ENCODE assay signal across 9 cellular contexts in the genomic region with DNA sequence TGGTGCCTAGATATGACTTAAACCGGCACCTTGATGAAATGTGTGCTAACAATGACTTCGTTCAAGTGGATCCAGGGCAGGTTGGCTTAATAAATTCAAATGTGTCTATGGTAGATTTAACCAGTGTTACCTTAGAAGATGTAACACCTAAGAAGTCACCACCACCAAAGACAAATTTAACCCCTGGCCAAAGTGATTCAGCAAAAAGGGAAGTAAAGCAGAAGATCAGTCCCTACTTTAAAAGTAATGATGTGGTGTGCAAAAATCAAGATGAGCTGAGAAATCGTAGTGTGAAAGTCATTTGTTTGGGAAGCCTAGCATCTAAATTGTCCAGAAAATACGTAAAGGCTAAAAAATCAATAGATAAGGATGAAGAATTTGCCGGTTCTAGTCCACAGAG. TPM values are rescaled to one million over a fixed set of nuclear protein-coding genes. Genes with fewer than 3 reads are reported as not detected.
DNase-seq lines count a peak whose midpoint lies in the region; ATAC-seq and TF ChIP-seq lines count a peak whose summit lies in the region.
"Had no signal": no experiment of that assay in that cellular context is flagged by ENCODE, and none has a peak within 500 bp of the region (broad histone marks: within the 10 kb centered on the region; RNA-seq: fewer than 3 reads in every experiment).

No MANE protein-coding gene starts in this region.

- H3K36me3 Mint-ChIP-seq in WTC11 = peaks cover 20% of the 10 kb centered on the region

- ATAC-seq in Right ventricle myocardium inferior = no peak
- ATAC-seq in WTC11 = no peak

- H3K36me3 ChIP-seq in cardiac muscle cell (peaks cover 6% of the 10 kb centered on the region), iPS-20b (ENCODE audit: insufficient read depth, low read depth, low read length) (peaks cover 17% of the 10 kb centered on the region)

- H3K27me3 ChIP-seq in cardiac muscle cell = no peaks in the 10 kb centered on the region
- peaks cover 4% of the 10 kb centered on the region; the same call in 1 of the 2 replicates for H3K27me3 ChIP-seq in iPS-20b (ENCODE audit: insufficient read depth, low read length)
- H3K27me3 ChIP-seq: SJSA1 had no signal

- H3K4me3 Mint-ChIP-seq in WTC11 = peak overlapping the region; percentile 85

- POLR2A ChIA-PET in WTC11 (lab: Charles Lee) = interaction anchor here (1.2 kb wide), 1 partner anchor 18 kb away, joined by 3 read pairs; no protein-coding TSS in a partner anchor

- H3K27ac Mint-ChIP-seq in WTC11 = no peak overlapping the region

- H3K4me3 ChIP-seq in cardiac muscle cell (peak overlapping the region; percentile 73), iPS-20b (ENCODE audit: low read length) (peak overlapping the region; percentile 95; the same call in 1 of the 2 replicates)

- H3K27ac ChIP-seq in cardiac muscle cell (no peak overlapping the region), iPS-20b (ENCODE audit: low read length) (no peak overlapping the region), substantia nigra (ENCODE audit: low read depth, low read length, poor library complexity, severe bottlenecking) (peak overlapping the region; percentile 19)
- H3K27ac ChIP-seq: SJSA1 had no signal

- no peaks in the 10 kb centered on the region; the same call in 1 of the 2 replicates for H3K27me3 Mint-ChIP-seq in WTC11 (ENCODE audit: low read depth)

- H3K9me3 ChIP-seq in cardiac muscle cell (ENCODE audit: low read depth) (no peaks in the 10 kb centered on the region), iPS-20b (ENCODE audit: insufficient read depth, low read depth, low read length) (no peaks in the 10 kb centered on the region)
- H3K9me3 ChIP-seq: SJSA1 had no signal

- no peak for TF ChIP-seq CTCF in cardiac muscle cell (IDR thresholded peaks at IDR 0.05; ENCODE audit: low read depth, low read length)
- no peak for TF ChIP-seq CTCF in WTC11 (IDR thresholded peaks at IDR 0.05)

- H3K9ac ChIP-seq in iPS-20b (ENCODE audit: low read depth, low read length) = no peak overlapping the region

- CTCF ChIA-PET in WTC11 (lab: Charles Lee) = interaction anchor here (1.0 to 2.2 kb wide), 3 partner anchors 18 to 224 kb away, joined by 3 to 25 read pairs (median 6); no protein-coding TSS in a partner anchor

- intact Hi-C loops in Right ventricle myocardium inferior (cut with DNase I) = loop anchor here (5.0 kb wide), 1 partner anchor 87 kb away; a partner anchor contains a TSS

- peaks cover 14% of the 10 kb centered on the region for H3K4me1 Mint-ChIP-seq in WTC11

- H3K4me1 ChIP-seq in cardiac muscle cell (ENCODE audit: low read depth) = peaks cover 7% of the 10 kb centered on the region
- H3K4me1 ChIP-seq in iPS-20b (ENCODE audit: insufficient read depth, low read length) = peaks cover 4% of the 10 kb centered on the region; the same call in 1 of the 2 replicates
- H3K4me1 ChIP-seq: SJSA1 had no signal

- DNase-seq in cardiac muscle cell (ENCODE audit: low read depth in 1 of 2, low spot score in 1 of 2) (no peak), Right ventricle myocardium inferior (ENCODE audit: missing footprints) (no peak), WTC11 (ENCODE audit: low spot score) (no peak), substantia nigra (lab: John Stamatoyannopoulos, UW) (no peak), KG1 (lab: John Stamatoyannopoulos, UW) (no peak), NCI-H128 (lab: John Stamatoyannopoulos, UW; ENCODE audit: unreplicated experiment) (no peak), cortex of kidney (lab: John Stamatoyannopoulos, UW) (no peak)

- no peaks in the 10 kb centered on the region for H3K9me3 Mint-ChIP-seq in WTC11

TF ChIP-seq in WTC11, 78 proteins besides CTCF, POLR2A, EP300 and RAD21:
- TF ChIP-seq CREB1 (CRISPR knock-in tag; IDR thresholded peaks at IDR 0.05) (no peak), HMGA2 (CRISPR knock-in tag; IDR thresholded peaks at IDR 0.05) (no peak)
- TF ChIP-seq, protein P1, sequence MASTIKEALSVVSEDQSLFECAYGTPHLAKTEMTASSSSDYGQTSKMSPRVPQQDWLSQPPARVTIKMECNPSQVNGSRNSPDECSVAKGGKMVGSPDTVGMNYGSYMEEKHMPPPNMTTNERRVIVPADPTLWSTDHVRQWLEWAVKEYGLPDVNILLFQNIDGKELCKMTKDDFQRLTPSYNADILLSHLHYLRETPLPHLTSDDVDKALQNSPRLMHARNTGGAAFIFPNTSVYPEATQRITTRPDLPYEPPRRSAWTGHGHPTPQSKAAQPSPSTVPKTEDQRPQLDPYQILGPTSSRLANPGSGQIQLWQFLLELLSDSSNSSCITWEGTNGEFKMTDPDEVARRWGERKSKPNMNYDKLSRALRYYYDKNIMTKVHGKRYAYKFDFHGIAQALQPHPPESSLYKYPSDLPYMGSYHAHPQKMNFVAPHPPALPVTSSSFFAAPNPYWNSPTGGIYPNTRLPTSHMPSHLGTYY (CRISPR knock-in tag; IDR thresholded peaks at IDR 0.05) = no peak
- TF ChIP-seq, protein P2, sequence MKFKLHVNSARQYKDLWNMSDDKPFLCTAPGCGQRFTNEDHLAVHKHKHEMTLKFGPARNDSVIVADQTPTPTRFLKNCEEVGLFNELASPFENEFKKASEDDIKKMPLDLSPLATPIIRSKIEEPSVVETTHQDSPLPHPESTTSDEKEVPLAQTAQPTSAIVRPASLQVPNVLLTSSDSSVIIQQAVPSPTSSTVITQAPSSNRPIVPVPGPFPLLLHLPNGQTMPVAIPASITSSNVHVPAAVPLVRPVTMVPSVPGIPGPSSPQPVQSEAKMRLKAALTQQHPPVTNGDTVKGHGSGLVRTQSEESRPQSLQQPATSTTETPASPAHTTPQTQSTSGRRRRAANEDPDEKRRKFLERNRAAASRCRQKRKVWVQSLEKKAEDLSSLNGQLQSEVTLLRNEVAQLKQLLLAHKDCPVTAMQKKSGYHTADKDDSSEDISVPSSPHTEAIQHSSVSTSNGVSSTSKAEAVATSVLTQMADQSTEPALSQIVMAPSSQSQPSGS (CRISPR knock-in tag; IDR thresholded peaks at IDR 0.05; ENCODE audit: borderline replicate concordance, low read depth) = no peak
- TF ChIP-seq, protein P3, sequence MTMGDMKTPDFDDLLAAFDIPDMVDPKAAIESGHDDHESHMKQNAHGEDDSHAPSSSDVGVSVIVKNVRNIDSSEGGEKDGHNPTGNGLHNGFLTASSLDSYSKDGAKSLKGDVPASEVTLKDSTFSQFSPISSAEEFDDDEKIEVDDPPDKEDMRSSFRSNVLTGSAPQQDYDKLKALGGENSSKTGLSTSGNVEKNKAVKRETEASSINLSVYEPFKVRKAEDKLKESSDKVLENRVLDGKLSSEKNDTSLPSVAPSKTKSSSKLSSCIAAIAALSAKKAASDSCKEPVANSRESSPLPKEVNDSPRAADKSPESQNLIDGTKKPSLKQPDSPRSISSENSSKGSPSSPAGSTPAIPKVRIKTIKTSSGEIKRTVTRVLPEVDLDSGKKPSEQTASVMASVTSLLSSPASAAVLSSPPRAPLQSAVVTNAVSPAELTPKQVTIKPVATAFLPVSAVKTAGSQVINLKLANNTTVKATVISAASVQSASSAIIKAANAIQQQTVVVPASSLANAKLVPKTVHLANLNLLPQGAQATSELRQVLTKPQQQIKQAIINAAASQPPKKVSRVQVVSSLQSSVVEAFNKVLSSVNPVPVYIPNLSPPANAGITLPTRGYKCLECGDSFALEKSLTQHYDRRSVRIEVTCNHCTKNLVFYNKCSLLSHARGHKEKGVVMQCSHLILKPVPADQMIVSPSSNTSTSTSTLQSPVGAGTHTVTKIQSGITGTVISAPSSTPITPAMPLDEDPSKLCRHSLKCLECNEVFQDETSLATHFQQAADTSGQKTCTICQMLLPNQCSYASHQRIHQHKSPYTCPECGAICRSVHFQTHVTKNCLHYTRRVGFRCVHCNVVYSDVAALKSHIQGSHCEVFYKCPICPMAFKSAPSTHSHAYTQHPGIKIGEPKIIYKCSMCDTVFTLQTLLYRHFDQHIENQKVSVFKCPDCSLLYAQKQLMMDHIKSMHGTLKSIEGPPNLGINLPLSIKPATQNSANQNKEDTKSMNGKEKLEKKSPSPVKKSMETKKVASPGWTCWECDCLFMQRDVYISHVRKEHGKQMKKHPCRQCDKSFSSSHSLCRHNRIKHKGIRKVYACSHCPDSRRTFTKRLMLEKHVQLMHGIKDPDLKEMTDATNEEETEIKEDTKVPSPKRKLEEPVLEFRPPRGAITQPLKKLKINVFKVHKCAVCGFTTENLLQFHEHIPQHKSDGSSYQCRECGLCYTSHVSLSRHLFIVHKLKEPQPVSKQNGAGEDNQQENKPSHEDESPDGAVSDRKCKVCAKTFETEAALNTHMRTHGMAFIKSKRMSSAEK (CRISPR knock-in tag; IDR thresholded peaks at IDR 0.05; ENCODE audit: borderline replicate concordance) = no peak

RNA-seq across cellular contexts. Expression of a gene that starts 1.1 kb away (rescaled TPM):
- total RNA-seq in cardiac muscle cell (20.5 and 26.8 TPM in 2 replicates), Right ventricle myocardium inferior (23.5 TPM), WTC11 (2021) (22.8 to 31.5 TPM (median 30.3 TPM) in 3 replicates)
- polyA plus RNA-seq in cardiac muscle cell = 18.3 and 35.5 TPM in 2 replicates
